In the genomic region with DNA sequence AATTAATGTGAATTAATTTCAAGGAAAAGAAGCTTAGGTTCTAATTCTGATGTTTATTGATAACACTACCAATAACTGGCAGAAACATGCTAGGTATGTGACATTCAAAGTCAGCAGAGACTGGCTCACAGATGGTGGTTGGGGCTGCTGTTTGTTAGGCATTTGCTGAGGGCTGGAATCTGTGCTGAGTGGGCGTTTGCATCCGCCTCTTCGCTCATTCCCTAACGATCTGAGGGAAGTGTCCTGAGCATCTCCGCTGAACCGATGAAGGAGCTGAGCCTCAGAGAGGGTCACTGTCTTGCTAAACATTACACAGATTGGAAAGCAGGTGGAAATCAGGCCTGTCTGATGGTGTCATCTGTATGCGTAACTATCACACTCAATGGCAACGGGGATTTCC, we compare ENCODE assay signal across 1 cellular context.
TF ChIP-seq lines count a peak whose summit lies in the region.

No MANE protein-coding gene starts in this region.

TF ChIP-seq in HEK293, 187 proteins besides CTCF, POLR2A, EP300 and RAD21 (continued from another document):
- TF ChIP-seq TSHZ1 (tag by site-specific recombination; IDR thresholded peaks at IDR 0.05; ENCODE audit: borderline replicate concordance) (no peak), EGR2 (tag by site-specific recombination; IDR thresholded peaks at IDR 0.05; ENCODE audit: low read depth) (0 out of 2 replicates have a peak, but pooled peaks have one; percentile 30), ZNF266 (tag by site-specific recombination; IDR thresholded peaks at IDR 0.05; ENCODE audit: low read depth) (no peak), ZFP37 (tag by site-specific recombination; IDR thresholded peaks at IDR 0.05) (no peak)
